1 cellular context compared by ENCODE assay signal in the genomic region with DNA sequence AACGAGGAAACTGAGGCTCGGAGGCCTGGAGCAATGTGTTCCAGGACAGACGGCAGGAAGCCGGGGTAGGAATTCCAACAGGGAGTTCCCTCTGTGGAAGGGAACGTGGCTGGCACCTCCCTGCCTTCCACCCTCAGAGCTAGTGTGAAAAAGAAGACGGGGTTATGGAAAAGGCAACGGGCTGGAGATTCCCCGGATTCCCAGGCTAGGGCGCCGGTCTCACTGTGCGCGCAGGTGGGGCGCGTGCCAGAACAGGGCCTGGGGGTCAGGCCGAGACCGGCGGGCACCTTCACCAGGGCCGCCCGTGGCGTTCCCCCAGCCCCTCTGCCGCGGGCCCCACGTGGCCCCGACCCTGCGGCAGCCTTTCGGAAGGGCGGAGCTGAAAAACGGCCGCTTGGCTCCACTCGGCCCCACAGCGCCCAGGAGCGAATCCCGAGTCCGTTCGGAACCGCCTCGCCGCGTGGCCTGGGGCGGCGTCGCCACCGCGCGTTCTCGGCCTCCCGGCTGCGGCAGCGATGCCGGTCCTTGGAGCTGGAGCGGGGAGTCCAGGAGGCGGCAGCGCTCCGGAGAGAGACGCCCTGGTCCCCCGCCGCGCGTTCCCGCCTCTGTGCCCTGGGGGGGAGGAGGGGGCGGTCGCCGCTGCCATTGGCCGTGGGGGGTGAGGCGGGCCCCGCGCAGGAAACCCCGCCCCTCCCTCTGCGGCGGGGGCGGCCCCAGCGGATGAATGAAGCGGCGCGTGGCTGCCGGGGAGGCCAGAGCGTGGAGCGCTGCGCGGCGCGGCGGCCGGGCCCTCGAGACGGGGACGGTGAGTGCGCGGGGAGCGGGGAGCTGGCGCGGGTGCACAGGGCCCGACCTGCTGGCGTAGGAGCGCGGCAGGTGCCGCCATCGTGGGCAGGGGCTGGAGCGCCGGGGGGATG.
A peak's percentile ranks its signal among the peaks of the same experiment; 100 is the strongest.
TF ChIP-seq lines count a peak whose summit lies in the region.

TSS of gene SLCO4A1 (plus strand) at position 755 of the 917 bp plus-strand sequence. CDS start 13,952 bp downstream, outside the sequence.

TF ChIP-seq in HepG2, 621 proteins besides CTCF, POLR2A, EP300 and RAD21 (continued from another document and continues in another):
- TF ChIP-seq, protein P1, sequence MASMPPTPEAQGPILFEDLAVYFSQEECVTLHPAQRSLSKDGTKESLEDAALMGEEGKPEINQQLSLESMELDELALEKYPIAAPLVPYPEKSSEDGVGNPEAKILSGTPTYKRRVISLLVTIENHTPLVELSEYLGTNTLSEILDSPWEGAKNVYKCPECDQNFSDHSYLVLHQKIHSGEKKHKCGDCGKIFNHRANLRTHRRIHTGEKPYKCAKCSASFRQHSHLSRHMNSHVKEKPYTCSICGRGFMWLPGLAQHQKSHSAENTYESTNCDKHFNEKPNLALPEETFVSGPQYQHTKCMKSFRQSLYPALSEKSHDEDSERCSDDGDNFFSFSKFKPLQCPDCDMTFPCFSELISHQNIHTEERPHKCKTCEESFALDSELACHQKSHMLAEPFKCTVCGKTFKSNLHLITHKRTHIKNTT (CRISPR knock-in tag; IDR thresholded peaks at IDR 0.05) = no peak
- TF ChIP-seq RARG (CRISPR knock-in tag; IDR thresholded peaks at IDR 0.05; ENCODE audit: low read depth) = no peak
- no peak for TF ChIP-seq IRF1 (CRISPR knock-in tag; IDR thresholded peaks at IDR 0.05; ENCODE audit: low read depth)
- TF ChIP-seq ZNF768 (CRISPR knock-in tag; IDR thresholded peaks at IDR 0.05) = peak; percentile 82; the same call in 1 of the 2 replicates
- 0 out of 2 replicates have a peak, but pooled peaks have one; percentile 36 for TF ChIP-seq ZNF629 (CRISPR knock-in tag; conservative IDR thresholded peaks at IDR 0.05)
- peak; percentile 54; the same call in 1 of the 2 replicates for TF ChIP-seq ZNF20 (CRISPR knock-in tag; IDR thresholded peaks at IDR 0.05)
- TF ChIP-seq STAG1 (CRISPR knock-in tag; IDR thresholded peaks at IDR 0.05) = no peak
- no peak; the same call in 1 of the 2 replicates for TF ChIP-seq TRIM24 (CRISPR knock-in tag; IDR thresholded peaks at IDR 0.05)
- peak; percentile 80 for TF ChIP-seq TARDBP (CRISPR knock-in tag; IDR thresholded peaks at IDR 0.05)
- TF ChIP-seq PHF8 (CRISPR knock-in tag; IDR thresholded peaks at IDR 0.05) = peak; percentile 75
- no peak; the same call in 1 of the 2 replicates for TF ChIP-seq ZNF576 (CRISPR knock-in tag; IDR thresholded peaks at IDR 0.05)
- TF ChIP-seq ZBTB14 (CRISPR knock-in tag; IDR thresholded peaks at IDR 0.05) = peak; percentile 86
- TF ChIP-seq ZNF138 (CRISPR knock-in tag; IDR thresholded peaks at IDR 0.05; ENCODE audit: low read depth) = peak; percentile 85
- no peak for TF ChIP-seq FOXM1 (CRISPR knock-in tag; IDR thresholded peaks at IDR 0.05)
- TF ChIP-seq ZNF143 (CRISPR knock-in tag; IDR thresholded peaks at IDR 0.05) = 0 out of 2 replicates have a peak, but pooled peaks have one; percentile 30
- no peak for TF ChIP-seq NR2F6 (IDR thresholded peaks at IDR 0.05)
- TF ChIP-seq NR2F6 (CRISPR knock-in tag; IDR thresholded peaks at IDR 0.05) = peak; percentile 27; the same call in 1 of the 2 replicates
- TF ChIP-seq NRL (CRISPR knock-in tag; IDR thresholded peaks at IDR 0.05; ENCODE audit: borderline replicate concordance) = peak; percentile 99
- TF ChIP-seq FOXK2 (IDR thresholded peaks at IDR 0.05) = no peak
- TF ChIP-seq ZNF451 (CRISPR knock-in tag; IDR thresholded peaks at IDR 0.05) = no peak; the same call in 1 of the 2 replicates
- TF ChIP-seq NFRKB (IDR thresholded peaks at IDR 0.05) = no peak
- TF ChIP-seq SMYD3 (CRISPR knock-in tag; IDR thresholded peaks at IDR 0.05) = peak; percentile 82
- TF ChIP-seq IKZF1 (IDR thresholded peaks at IDR 0.05) = no peak
- peak; percentile 75; the same call in 1 of the 2 replicates for TF ChIP-seq LBX2 (CRISPR knock-in tag; IDR thresholded peaks at IDR 0.05; ENCODE audit: borderline replicate concordance)
- TF ChIP-seq ZNF558 (CRISPR knock-in tag; IDR thresholded peaks at IDR 0.05; ENCODE audit: borderline replicate concordance) = no peak; the same call in 1 of the 2 replicates
- peak; percentile 65; the same call in 1 of the 2 replicates for TF ChIP-seq NFKBIZ (CRISPR knock-in tag; IDR thresholded peaks at IDR 0.05)
- TF ChIP-seq TFAP4 (IDR thresholded peaks at IDR 0.05; ENCODE audit: borderline replicate concordance, low read depth) = no peak; the same call in 1 of the 2 replicates
- TF ChIP-seq KDM5B (CRISPR knock-in tag; IDR thresholded peaks at IDR 0.05; ENCODE audit: borderline replicate concordance) = peak; percentile 94
- TF ChIP-seq JARID2 (CRISPR knock-in tag; IDR thresholded peaks at IDR 0.05; ENCODE audit: insufficient replicate concordance) = no peak
- 0 out of 2 replicates have a peak, but pooled peaks have one; percentile 85 for TF ChIP-seq STAT5B (CRISPR knock-in tag; IDR thresholded peaks at IDR 0.05)
- TF ChIP-seq ZNF891 (CRISPR knock-in tag; IDR thresholded peaks at IDR 0.05) = peak; percentile 98
- peak; percentile 53; the same call in 1 of the 2 replicates for TF ChIP-seq KLF13 (CRISPR knock-in tag; IDR thresholded peaks at IDR 0.05)
- peak; percentile 91 for TF ChIP-seq DRAP1 (CRISPR knock-in tag; IDR thresholded peaks at IDR 0.05)
- TF ChIP-seq ARHGAP35 (CRISPR knock-in tag; IDR thresholded peaks at IDR 0.05; ENCODE audit: borderline replicate concordance) = peak; percentile 98
- TF ChIP-seq IRX3 (CRISPR knock-in tag; IDR thresholded peaks at IDR 0.05; ENCODE audit: borderline replicate concordance, low read depth) = peak; percentile 22; the same call in 1 of the 2 replicates
- peak; percentile 47; the same call in 1 of the 2 replicates for TF ChIP-seq SOX5 (CRISPR knock-in tag; IDR thresholded peaks at IDR 0.05; ENCODE audit: borderline replicate concordance)
- TF ChIP-seq AGO2 (optimal IDR thresholded peaks at IDR 0.05; ENCODE audit: low read depth, low read length) = peak; percentile 77
- TF ChIP-seq SNAPC4 (CRISPR knock-in tag; IDR thresholded peaks at IDR 0.05) = no peak
- TF ChIP-seq DDIT3 (CRISPR knock-in tag; IDR thresholded peaks at IDR 0.05) = 0 out of 2 replicates have a peak, but pooled peaks have one; percentile 15
- TF ChIP-seq ZNF142 (CRISPR knock-in tag; IDR thresholded peaks at IDR 0.05) = peak; percentile 49; the same call in 1 of the 2 replicates
